1 cellular context compared by ENCODE assay signal in the genomic region with DNA sequence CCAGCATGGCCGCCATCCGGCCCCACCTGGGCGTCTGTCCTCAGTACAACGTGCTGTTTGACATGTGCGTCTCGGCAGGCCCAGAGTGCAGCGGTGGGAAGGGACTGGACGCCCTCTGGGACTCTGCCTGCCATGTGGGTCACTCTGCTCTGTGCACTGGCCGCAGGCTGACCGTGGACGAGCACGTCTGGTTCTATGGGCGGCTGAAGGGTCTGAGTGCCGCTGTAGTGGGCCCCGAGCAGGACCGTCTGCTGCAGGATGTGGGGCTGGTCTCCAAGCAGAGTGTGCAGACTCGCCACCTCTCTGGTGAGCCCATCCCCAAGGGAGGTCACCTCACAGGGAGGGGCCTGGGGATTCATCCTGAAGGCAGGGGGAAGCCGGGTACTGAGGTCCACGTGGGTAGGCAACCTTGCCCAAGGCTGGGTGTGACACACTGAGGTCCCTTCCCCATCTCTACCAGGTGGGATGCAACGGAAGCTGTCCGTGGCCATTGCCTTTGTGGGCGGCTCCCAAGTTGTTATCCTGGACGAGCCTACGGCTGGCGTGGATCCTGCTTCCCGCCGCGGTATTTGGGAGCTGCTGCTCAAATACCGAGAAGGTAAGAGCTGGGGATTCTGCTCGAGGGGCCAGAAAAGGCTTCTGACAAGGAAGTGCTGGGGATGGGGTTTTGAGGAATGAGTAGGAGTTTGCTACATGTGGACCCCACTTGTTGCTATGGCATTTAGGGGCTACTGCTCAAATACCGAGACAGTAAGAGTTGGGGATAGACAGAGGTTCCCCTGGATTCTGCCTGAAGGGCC.
A peak's percentile ranks its signal among the peaks of the same experiment; 100 is the strongest.
TF ChIP-seq lines count a peak whose summit lies in the region.

No MANE protein-coding gene starts in this region.

TF ChIP-seq in HepG2, 621 proteins besides CTCF, POLR2A, EP300 and RAD21 (continued from another document and continues in another):
- TF ChIP-seq, protein P1, sequence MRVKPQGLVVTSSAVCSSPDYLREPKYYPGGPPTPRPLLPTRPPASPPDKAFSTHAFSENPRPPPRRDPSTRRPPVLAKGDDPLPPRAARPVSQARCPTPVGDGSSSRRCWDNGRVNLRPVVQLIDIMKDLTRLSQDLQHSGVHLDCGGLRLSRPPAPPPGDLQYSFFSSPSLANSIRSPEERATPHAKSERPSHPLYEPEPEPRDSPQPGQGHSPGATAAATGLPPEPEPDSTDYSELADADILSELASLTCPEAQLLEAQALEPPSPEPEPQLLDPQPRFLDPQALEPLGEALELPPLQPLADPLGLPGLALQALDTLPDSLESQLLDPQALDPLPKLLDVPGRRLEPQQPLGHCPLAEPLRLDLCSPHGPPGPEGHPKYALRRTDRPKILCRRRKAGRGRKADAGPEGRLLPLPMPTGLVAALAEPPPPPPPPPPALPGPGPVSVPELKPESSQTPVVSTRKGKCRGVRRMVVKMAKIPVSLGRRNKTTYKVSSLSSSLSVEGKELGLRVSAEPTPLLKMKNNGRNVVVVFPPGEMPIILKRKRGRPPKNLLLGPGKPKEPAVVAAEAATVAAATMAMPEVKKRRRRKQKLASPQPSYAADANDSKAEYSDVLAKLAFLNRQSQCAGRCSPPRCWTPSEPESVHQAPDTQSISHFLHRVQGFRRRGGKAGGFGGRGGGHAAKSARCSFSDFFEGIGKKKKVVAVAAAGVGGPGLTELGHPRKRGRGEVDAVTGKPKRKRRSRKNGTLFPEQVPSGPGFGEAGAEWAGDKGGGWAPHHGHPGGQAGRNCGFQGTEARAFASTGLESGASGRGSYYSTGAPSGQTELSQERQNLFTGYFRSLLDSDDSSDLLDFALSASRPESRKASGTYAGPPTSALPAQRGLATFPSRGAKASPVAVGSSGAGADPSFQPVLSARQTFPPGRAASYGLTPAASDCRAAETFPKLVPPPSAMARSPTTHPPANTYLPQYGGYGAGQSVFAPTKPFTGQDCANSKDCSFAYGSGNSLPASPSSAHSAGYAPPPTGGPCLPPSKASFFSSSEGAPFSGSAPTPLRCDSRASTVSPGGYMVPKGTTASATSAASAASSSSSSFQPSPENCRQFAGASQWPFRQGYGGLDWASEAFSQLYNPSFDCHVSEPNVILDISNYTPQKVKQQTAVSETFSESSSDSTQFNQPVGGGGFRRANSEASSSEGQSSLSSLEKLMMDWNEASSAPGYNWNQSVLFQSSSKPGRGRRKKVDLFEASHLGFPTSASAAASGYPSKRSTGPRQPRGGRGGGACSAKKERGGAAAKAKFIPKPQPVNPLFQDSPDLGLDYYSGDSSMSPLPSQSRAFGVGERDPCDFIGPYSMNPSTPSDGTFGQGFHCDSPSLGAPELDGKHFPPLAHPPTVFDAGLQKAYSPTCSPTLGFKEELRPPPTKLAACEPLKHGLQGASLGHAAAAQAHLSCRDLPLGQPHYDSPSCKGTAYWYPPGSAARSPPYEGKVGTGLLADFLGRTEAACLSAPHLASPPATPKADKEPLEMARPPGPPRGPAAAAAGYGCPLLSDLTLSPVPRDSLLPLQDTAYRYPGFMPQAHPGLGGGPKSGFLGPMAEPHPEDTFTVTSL (CRISPR knock-in tag; IDR thresholded peaks at IDR 0.05; ENCODE audit: borderline replicate concordance) = no peak
- TF ChIP-seq, protein P2, sequence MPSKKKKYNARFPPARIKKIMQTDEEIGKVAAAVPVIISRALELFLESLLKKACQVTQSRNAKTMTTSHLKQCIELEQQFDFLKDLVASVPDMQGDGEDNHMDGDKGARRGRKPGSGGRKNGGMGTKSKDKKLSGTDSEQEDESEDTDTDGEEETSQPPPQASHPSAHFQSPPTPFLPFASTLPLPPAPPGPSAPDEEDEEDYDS (CRISPR knock-in tag; IDR thresholded peaks at IDR 0.05) = no peak; the same call in 1 of the 2 replicates
- TF ChIP-seq HIVEP1 (CRISPR knock-in tag; IDR thresholded peaks at IDR 0.05) = peak; percentile 85
- TF ChIP-seq MED8 (CRISPR knock-in tag; IDR thresholded peaks at IDR 0.05; ENCODE audit: insufficient replicate concordance) = no peak
- no peak for TF ChIP-seq ZNF337 (CRISPR knock-in tag; IDR thresholded peaks at IDR 0.05; ENCODE audit: borderline replicate concordance, low read depth)
- TF ChIP-seq U2AF1 (optimal IDR thresholded peaks at IDR 0.05; ENCODE audit: low read depth, low read length) = no peak
- no peak for TF ChIP-seq ZFP36L2 (CRISPR knock-in tag; IDR thresholded peaks at IDR 0.05)
- no peak for TF ChIP-seq ZNF710 (CRISPR knock-in tag; IDR thresholded peaks at IDR 0.05; ENCODE audit: borderline replicate concordance)
- TF ChIP-seq ZNF83 (CRISPR knock-in tag; IDR thresholded peaks at IDR 0.05; ENCODE audit: borderline replicate concordance) = peak; percentile 97
- TF ChIP-seq, protein P3, sequence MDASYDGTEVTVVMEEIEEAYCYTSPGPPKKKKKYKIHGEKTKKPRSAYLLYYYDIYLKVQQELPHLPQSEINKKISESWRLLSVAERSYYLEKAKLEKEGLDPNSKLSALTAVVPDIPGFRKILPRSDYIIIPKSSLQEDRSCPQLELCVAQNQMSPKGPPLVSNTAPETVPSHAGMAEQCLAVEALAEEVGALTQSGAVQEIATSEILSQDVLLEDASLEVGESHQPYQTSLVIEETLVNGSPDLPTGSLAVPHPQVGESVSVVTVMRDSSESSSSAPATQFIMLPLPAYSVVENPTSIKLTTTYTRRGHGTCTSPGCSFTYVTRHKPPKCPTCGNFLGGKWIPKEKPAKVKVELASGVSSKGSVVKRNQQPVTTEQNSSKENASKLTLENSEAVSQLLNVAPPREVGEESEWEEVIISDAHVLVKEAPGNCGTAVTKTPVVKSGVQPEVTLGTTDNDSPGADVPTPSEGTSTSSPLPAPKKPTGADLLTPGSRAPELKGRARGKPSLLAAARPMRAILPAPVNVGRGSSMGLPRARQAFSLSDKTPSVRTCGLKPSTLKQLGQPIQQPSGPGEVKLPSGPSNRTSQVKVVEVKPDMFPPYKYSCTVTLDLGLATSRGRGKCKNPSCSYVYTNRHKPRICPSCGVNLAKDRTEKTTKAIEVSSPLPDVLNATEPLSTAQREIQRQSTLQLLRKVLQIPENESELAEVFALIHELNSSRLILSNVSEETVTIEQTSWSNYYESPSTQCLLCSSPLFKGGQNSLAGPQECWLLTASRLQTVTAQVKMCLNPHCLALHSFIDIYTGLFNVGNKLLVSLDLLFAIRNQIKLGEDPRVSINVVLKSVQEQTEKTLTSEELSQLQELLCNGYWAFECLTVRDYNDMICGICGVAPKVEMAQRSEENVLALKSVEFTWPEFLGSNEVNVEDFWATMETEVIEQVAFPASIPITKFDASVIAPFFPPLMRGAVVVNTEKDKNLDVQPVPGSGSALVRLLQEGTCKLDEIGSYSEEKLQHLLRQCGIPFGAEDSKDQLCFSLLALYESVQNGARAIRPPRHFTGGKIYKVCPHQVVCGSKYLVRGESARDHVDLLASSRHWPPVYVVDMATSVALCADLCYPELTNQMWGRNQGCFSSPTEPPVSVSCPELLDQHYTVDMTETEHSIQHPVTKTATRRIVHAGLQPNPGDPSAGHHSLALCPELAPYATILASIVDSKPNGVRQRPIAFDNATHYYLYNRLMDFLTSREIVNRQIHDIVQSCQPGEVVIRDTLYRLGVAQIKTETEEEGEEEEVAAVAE (CRISPR knock-in tag; IDR thresholded peaks at IDR 0.05; ENCODE audit: borderline replicate concordance) = no peak; the same call in 1 of the 2 replicates
- no peak for TF ChIP-seq ZFYVE20 (CRISPR knock-in tag; IDR thresholded peaks at IDR 0.05; ENCODE audit: borderline replicate concordance, low read depth)
- no peak for TF ChIP-seq KMT2B (CRISPR knock-in tag; IDR thresholded peaks at IDR 0.05)
- TF ChIP-seq ZNF552 (CRISPR knock-in tag; IDR thresholded peaks at IDR 0.05; ENCODE audit: borderline replicate concordance) = no peak
- TF ChIP-seq ZSCAN30 (CRISPR knock-in tag; IDR thresholded peaks at IDR 0.05) = no peak
- TF ChIP-seq, protein P4, sequence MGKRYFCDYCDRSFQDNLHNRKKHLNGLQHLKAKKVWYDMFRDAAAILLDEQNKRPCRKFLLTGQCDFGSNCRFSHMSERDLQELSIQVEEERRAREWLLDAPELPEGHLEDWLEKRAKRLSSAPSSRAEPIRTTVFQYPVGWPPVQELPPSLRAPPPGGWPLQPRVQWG (CRISPR knock-in tag; IDR thresholded peaks at IDR 0.05; ENCODE audit: borderline replicate concordance, low read depth) = no peak; the same call in 1 of the 2 replicates
- no peak for TF ChIP-seq ARID2 (CRISPR knock-in tag; IDR thresholded peaks at IDR 0.05; ENCODE audit: borderline replicate concordance)
- TF ChIP-seq NR1H2 (CRISPR knock-in tag; IDR thresholded peaks at IDR 0.05; ENCODE audit: borderline replicate concordance, low read depth) = no peak
- no peak for TF ChIP-seq E2F5 (CRISPR knock-in tag; conservative IDR thresholded peaks at IDR 0.05)
- TF ChIP-seq ZNF589 (CRISPR knock-in tag; conservative IDR thresholded peaks at IDR 0.05) = 0 out of 2 replicates have a peak, but pooled peaks have one; percentile 73
- TF ChIP-seq TCF7L2 (IDR thresholded peaks at IDR 0.05; ENCODE audit: low read depth, low read length) = no peak
- no peak for TF ChIP-seq FIP1L1 (IDR thresholded peaks at IDR 0.05; ENCODE audit: borderline replicate concordance, insufficient read depth, low read depth, low read length)
- TF ChIP-seq ZNF766 (CRISPR knock-in tag; IDR thresholded peaks at IDR 0.05; ENCODE audit: borderline replicate concordance) = 0 out of 2 replicates have a peak, but pooled peaks have one; percentile 38
- no peak for TF ChIP-seq MBNL3 (CRISPR knock-in tag; conservative IDR thresholded peaks at IDR 0.05)
- TF ChIP-seq RARG (CRISPR knock-in tag; IDR thresholded peaks at IDR 0.05; ENCODE audit: low read depth) = 0 out of 2 replicates have a peak, but pooled peaks have one; percentile 50
- TF ChIP-seq ZBTB26 (CRISPR knock-in tag; IDR thresholded peaks at IDR 0.05; ENCODE audit: borderline replicate concordance) = peak; percentile 73; the same call in 1 of the 2 replicates
- TF ChIP-seq SMAD1 (CRISPR knock-in tag; IDR thresholded peaks at IDR 0.05; ENCODE audit: borderline replicate concordance, low read depth) = peak; percentile 88; the same call in 1 of the 2 replicates
- no peak for TF ChIP-seq PAWR (CRISPR knock-in tag; IDR thresholded peaks at IDR 0.05; ENCODE audit: borderline replicate concordance)
- TF ChIP-seq ZNF605 (CRISPR knock-in tag; IDR thresholded peaks at IDR 0.05) = peak; percentile 87; the same call in 1 of the 2 replicates
- no peak for TF ChIP-seq NR2F1 (CRISPR knock-in tag; IDR thresholded peaks at IDR 0.05)
- peak; percentile 88 for TF ChIP-seq MXD4 (CRISPR knock-in tag; IDR thresholded peaks at IDR 0.05)
- no peak; the same call in 1 of the 2 replicates for TF ChIP-seq SIN3A (IDR thresholded peaks at IDR 0.05; ENCODE audit: borderline replicate concordance, low read depth, low read length)
- peak; percentile 48; the same call in 1 of the 2 replicates for TF ChIP-seq ZNF30 (CRISPR knock-in tag; IDR thresholded peaks at IDR 0.05)
- TF ChIP-seq GABPB1 (CRISPR knock-in tag; IDR thresholded peaks at IDR 0.05) = peak; percentile 74
- no peak for TF ChIP-seq TRAFD1 (CRISPR knock-in tag; IDR thresholded peaks at IDR 0.05; ENCODE audit: borderline replicate concordance)
- TF ChIP-seq, protein P5, sequence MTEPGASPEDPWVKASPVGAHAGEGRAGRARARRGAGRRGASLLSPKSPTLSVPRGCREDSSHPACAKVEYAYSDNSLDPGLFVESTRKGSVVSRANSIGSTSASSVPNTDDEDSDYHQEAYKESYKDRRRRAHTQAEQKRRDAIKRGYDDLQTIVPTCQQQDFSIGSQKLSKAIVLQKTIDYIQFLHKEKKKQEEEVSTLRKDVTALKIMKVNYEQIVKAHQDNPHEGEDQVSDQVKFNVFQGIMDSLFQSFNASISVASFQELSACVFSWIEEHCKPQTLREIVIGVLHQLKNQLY (CRISPR knock-in tag; IDR thresholded peaks at IDR 0.05) = no peak
